17 cellular contexts compared by ENCODE assay signal in genomic region chr13:32496574-32497160, GRCh38.
"Had no signal": no experiment of that assay in that cellular context is flagged by ENCODE, and none has a peak within 500 bp of the region (broad histone marks: within the 10 kb centered on the region; RNA-seq: fewer than 3 reads in every experiment).

No MANE protein-coding gene starts in this region.

- H3K4me1 ChIP-seq: colonic mucosa, right lobe of liver had no signal

- H3K4me3 ChIP-seq: cardiac muscle cell, colonic mucosa, psoas muscle, right lobe of liver, stomach, thoracic aorta had no signal

- H3K9me3 Mint-ChIP-seq: activated CD4-positive, alpha-beta T cell treated with anti-CD3 and anti-CD28 coated beads, Interleukin-2, amount 10 ng/mL, durations not matched to agents 7 days and 5 days; activated naive CD4-positive, alpha-beta T cell treated with anti-CD3 and anti-CD28 coated beads, Interleukin-2, amount 10 ng/mL, durations not matched to agents 7 days and 5 days; nephron; T-helper 1 cell treated with Interleukin-12 subunit alpha and Interleukin-12 subunit beta and Interleukin-4 antibody, amounts not matched to agents 30 μg/mL and 1 μg/mL, for 36 hours had no signal

- H3K27me3 Mint-ChIP-seq: activated CD4-positive, alpha-beta T cell treated with anti-CD3 and anti-CD28 coated beads, Interleukin-2, amount 10 ng/mL, durations not matched to agents 7 days and 5 days; activated naive CD4-positive, alpha-beta T cell treated with anti-CD3 and anti-CD28 coated beads, Interleukin-2, amount 10 ng/mL, durations not matched to agents 7 days and 5 days had no signal

- H3K9me3 ChIP-seq: colonic mucosa, psoas muscle, right lobe of liver, stomach, thoracic aorta had no signal

- H3K36me3 ChIP-seq: cardiac muscle cell, colonic mucosa, right lobe of liver, stomach, thoracic aorta had no signal

- H3K27me3 ChIP-seq: cardiac muscle cell, colonic mucosa, right lobe of liver, stomach had no signal

- DNase-seq: activated CD4-positive, alpha-beta T cell treated with anti-CD3 and anti-CD28 coated beads, Interleukin-2, amount 10 ng/mL, durations not matched to agents 7 days and 5 days; activated CD8-positive, alpha-beta memory T cell treated with anti-CD3 and anti-CD28 coated beads, Interleukin-2, amount 50 U/mL, for 48 hours; activated naive CD4-positive, alpha-beta T cell treated with anti-CD3 and anti-CD28 coated beads, Interleukin-2, amount 10 ng/mL, durations not matched to agents 7 days and 5 days; colonic mucosa; hypothalamus; kidney; mesenchymal stem cell; nucleus accumbens; psoas muscle; right lobe of liver; stomach had no signal

- FAIRE-seq: endometrium, kidney had no signal

- H3K27ac ChIP-seq: cardiac muscle cell, colonic mucosa, psoas muscle, right lobe of liver, stomach, thoracic aorta had no signal

- ATAC-seq: esophagus mucosa had no signal

- H3K27ac Mint-ChIP-seq: activated CD4-positive, alpha-beta T cell treated with anti-CD3 and anti-CD28 coated beads, Interleukin-2, amount 10 ng/mL, durations not matched to agents 7 days and 5 days; activated naive CD4-positive, alpha-beta T cell treated with anti-CD3 and anti-CD28 coated beads, Interleukin-2, amount 10 ng/mL, durations not matched to agents 7 days and 5 days; nephron; T-helper 1 cell treated with Interleukin-12 subunit alpha and Interleukin-12 subunit beta and Interleukin-4 antibody, amounts not matched to agents 30 μg/mL and 1 μg/mL, for 36 hours had no signal

- H3K4me3 Mint-ChIP-seq: activated CD4-positive, alpha-beta T cell treated with anti-CD3 and anti-CD28 coated beads, Interleukin-2, amount 10 ng/mL, durations not matched to agents 7 days and 5 days; activated naive CD4-positive, alpha-beta T cell treated with anti-CD3 and anti-CD28 coated beads, Interleukin-2, amount 10 ng/mL, durations not matched to agents 7 days and 5 days; nephron; T-helper 1 cell treated with Interleukin-12 subunit alpha and Interleukin-12 subunit beta and Interleukin-4 antibody, amounts not matched to agents 30 μg/mL and 1 μg/mL, for 36 hours had no signal
